ENCODE assay signal across 2 cellular contexts in the genomic region with DNA sequence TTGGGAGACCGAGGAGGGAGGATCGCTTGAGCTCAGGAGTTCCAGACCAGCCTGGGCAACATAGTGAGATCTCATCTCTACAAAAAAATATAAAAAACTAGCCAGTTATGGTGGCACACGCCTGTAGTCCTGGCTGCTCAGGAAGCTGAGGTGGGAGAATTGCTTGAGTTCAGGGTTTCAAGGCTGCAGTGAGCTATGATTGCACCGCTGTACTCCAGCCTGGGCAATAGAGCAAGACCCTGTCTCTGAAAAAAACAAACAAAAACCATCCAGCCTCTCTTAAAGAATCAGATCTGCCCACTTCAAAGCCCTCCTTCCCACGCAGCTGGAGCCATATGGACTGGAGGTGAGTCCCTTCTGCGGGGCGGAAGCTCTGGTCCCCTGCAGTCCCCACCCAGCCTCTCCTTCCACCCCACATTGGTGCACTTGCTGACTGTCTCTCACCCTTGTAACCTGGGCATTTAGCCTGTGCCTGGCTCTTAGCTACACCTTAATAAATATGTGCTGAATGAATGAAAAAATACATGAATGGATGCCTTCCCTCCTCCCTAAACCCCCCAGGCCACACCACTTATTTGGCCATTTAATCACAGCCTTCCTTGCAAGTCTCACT.
TF ChIP-seq lines count a peak whose summit lies in the region.

No MANE protein-coding gene starts in this region.

TF ChIP-seq in A549, 52 proteins besides CTCF, POLR2A, EP300 and RAD21:
- no peak for TF ChIP-seq KDM5A (IDR thresholded peaks at IDR 0.05)

TF ChIP-seq in H1, 55 proteins besides CTCF, POLR2A, EP300 and RAD21:
- TF ChIP-seq CHD2 (IDR thresholded peaks at IDR 0.05; ENCODE audit: low read length) (no peak), PHF8 (conservative IDR thresholded peaks at IDR 0.05; ENCODE audit: low read depth, low read length) (no peak), SP1 (IDR thresholded peaks at IDR 0.05; ENCODE audit: low read depth, low read length) (no peak), KDM1A (IDR thresholded peaks at IDR 0.05; ENCODE audit: borderline replicate concordance, low read length) (peak; percentile 25; the same call in 1 of the 2 replicates), BRCA1 (IDR thresholded peaks at IDR 0.05; ENCODE audit: low read depth, low read length) (no peak), TAF7 (optimal IDR thresholded peaks at IDR 0.05; ENCODE audit: borderline replicate concordance, low read depth, low read length) (no peak)
- TF ChIP-seq, protein P1, sequence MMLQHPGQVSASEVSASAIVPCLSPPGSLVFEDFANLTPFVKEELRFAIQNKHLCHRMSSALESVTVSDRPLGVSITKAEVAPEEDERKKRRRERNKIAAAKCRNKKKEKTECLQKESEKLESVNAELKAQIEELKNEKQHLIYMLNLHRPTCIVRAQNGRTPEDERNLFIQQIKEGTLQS (IDR thresholded peaks at IDR 0.05; ENCODE audit: insufficient read depth, low read depth, low read length), result no peak
TF ChIP-seq in H1: peak in this region for 1.
